Comparison of ENCODE assay signal across 16 cellular contexts in genomic region chr19:35042056-35042730, GRCh38. TPM values are rescaled to one million over a fixed set of nuclear protein-coding genes. Genes with fewer than 3 reads are reported as not detected.
DNase-seq lines count a peak whose midpoint lies in the region; ATAC-seq and TF ChIP-seq lines count a peak whose summit lies in the region.
"Had no signal": no experiment of that assay in that cellular context is flagged by ENCODE, and none has a peak within 500 bp of the region (broad histone marks: within the 10 kb centered on the region; RNA-seq: fewer than 3 reads in every experiment).

No MANE protein-coding gene starts in this region.

- H3K36me3 Mint-ChIP-seq in Calu3 (ENCODE audit: insufficient read depth, unreplicated experiment) = peaks cover 11% of the 10 kb centered on the region
- no peaks in the 10 kb centered on the region for H3K36me3 Mint-ChIP-seq in WTC11
- H3K36me3 Mint-ChIP-seq: IgD-negative memory B cell had no signal

- H3K4me3 ChIP-seq in left lung (peak overlapping the region in 1 of 2 donors; percentile 28), skeletal muscle tissue (ENCODE audit: low read length in 3 of 3) (peak overlapping the region in 1 of 3 donors; percentile 6), colonic mucosa (no peak overlapping the region)
- no peak overlapping the region for H3K4me3 ChIP-seq in effector memory CD4-positive, alpha-beta T cell (ENCODE audit: insufficient read depth, low read depth, low read length, poor library complexity, severe bottlenecking)

- POLR2A ChIA-PET in WTC11 (lab: Charles Lee) = interaction anchor here (1.0 kb wide), 1 partner anchor 14 kb away, joined by 3 read pairs; no protein-coding TSS in a partner anchor

- H3K27me3 ChIP-seq in left lung (peaks cover 0 to 25% of the 10 kb centered on the region in 2 donors), skeletal muscle tissue (ENCODE audit: control insufficient read depth in 3 of 3, insufficient read depth in 3 of 3, low read length in 3 of 3) (no peaks in the 10 kb centered on the region), colonic mucosa (peaks cover 4% of the 10 kb centered on the region)
- H3K27me3 ChIP-seq in effector memory CD4-positive, alpha-beta T cell (replicated peaks; ENCODE audit: control insufficient read depth, insufficient read depth, low read length, poor library complexity, severe bottlenecking) = no peaks in the 10 kb centered on the region

- no peaks in the 10 kb centered on the region for H3K9me3 ChIP-seq in left lung
- no peaks in the 10 kb centered on the region for H3K9me3 ChIP-seq in skeletal muscle tissue (ENCODE audit: control insufficient read depth in 3 of 3, low read length in 3 of 3)
- no peaks in the 10 kb centered on the region for H3K9me3 ChIP-seq in effector memory CD4-positive, alpha-beta T cell (ENCODE audit: control insufficient read depth, low read length)
- H3K9me3 ChIP-seq in colonic mucosa = no peaks in the 10 kb centered on the region

- CTCF ChIA-PET in Calu3 (lab: Charles Lee) = no interaction called here
- CTCF ChIA-PET in WTC11 (lab: Charles Lee) = interaction anchor here (0.6 to 1.6 kb wide), 9 partner anchors 11 to 203 kb away, joined by 3 to 9 read pairs (median 4); partner anchors contain the start of gene LGI4

- H3K4me1 ChIP-seq in left lung = peaks cover 18 to 51% of the 10 kb centered on the region in 2 donors
- peaks cover 57 to 87% (median 81%) of the 10 kb centered on the region in 3 donors for H3K4me1 ChIP-seq in skeletal muscle tissue (ENCODE audit: control insufficient read depth in 3 of 3, insufficient read depth in 3 of 3, low read length in 3 of 3)
- peaks cover 20% of the 10 kb centered on the region for H3K4me1 ChIP-seq in effector memory CD4-positive, alpha-beta T cell (ENCODE audit: control insufficient read depth, insufficient read depth, low read length, poor library complexity, severe bottlenecking)
- H3K4me1 ChIP-seq in colonic mucosa = no peaks in the 10 kb centered on the region

- H3K36me3 ChIP-seq in left lung (no peaks in the 10 kb centered on the region), skeletal muscle tissue (ENCODE audit: control insufficient read depth in 3 of 3, insufficient read depth in 3 of 3, low read length in 3 of 3) (peaks cover 4 to 8% (median 7%) of the 10 kb centered on the region in 3 donors), colonic mucosa (no peaks in the 10 kb centered on the region)
- no peaks in the 10 kb centered on the region for H3K36me3 ChIP-seq in effector memory CD4-positive, alpha-beta T cell (ENCODE audit: control insufficient read depth, insufficient read depth, low read length)

- intact Hi-C loops in Calu3 (cut with micrococcal nuclease; ENCODE audit: unreplicated experiment) = no loop called here
- intact Hi-C loops in left lung (cut with DNase I) = no loop called here
- intact Hi-C loops in colonic mucosa (cut with DNase I) = no loop called here

- H3K9ac ChIP-seq in skeletal muscle tissue (ENCODE audit: low read depth in 1 of 3, low read length in 3 of 3) = peak overlapping the region; percentile 70 to 85 (median 71)
- peak overlapping the region in 1 of 2 donors; percentile 24 for H3K9ac ChIP-seq in colonic mucosa (ENCODE audit: low read depth in 2 of 2, low read length in 2 of 2)

- no TSS peak for BruUV-seq in Calu3 (replicated peaks; lab: Mats Ljungman, UMichigan)

- no peak for DNase-seq in Calu3
- DNase-seq in WTC11 (ENCODE audit: low spot score) = no peak
- peak in 1 of 2 donors; percentile 68 for DNase-seq in left lung
- DNase-seq in SIG-M5 (lab: John Stamatoyannopoulos, UW) = no peak
- DNase-seq in effector memory CD4-positive, alpha-beta T cell = no peak
- DNase-seq in NCI-H526 (lab: John Stamatoyannopoulos, UW) = no peak
- no peak for DNase-seq in colonic mucosa
- DNase-seq: activated CD4-positive, alpha-beta T cell treated with anti-CD3 and anti-CD28 coated beads, Interleukin-2, amount 50 U/mL, for 1 hour; midbrain; NCI-H1417; retina had no signal

- H3K4me1 Mint-ChIP-seq in Calu3 (ENCODE audit: low read depth, unreplicated experiment) = peaks cover 33% of the 10 kb centered on the region
- H3K4me1 Mint-ChIP-seq in WTC11 = peaks cover 53% of the 10 kb centered on the region

- H3K27ac ChIP-seq in left lung (peak overlapping the region in 1 of 2 donors; percentile 63), skeletal muscle tissue (ENCODE audit: low read depth, low read length) (peak overlapping the region; percentile 96), colonic mucosa (no peak overlapping the region)
- no peak overlapping the region for H3K27ac ChIP-seq in effector memory CD4-positive, alpha-beta T cell (ENCODE audit: insufficient read depth, low read length, poor library complexity, severe bottlenecking)

- H3K27me3 Mint-ChIP-seq in Calu3 (ENCODE audit: unreplicated experiment) = no peaks in the 10 kb centered on the region
- no peaks in the 10 kb centered on the region for H3K27me3 Mint-ChIP-seq in WTC11 (ENCODE audit: low read depth)

- TF ChIP-seq CTCF in Calu3 (IDR thresholded peaks at IDR 0.05; ENCODE audit: unreplicated experiment) (no peak), WTC11 (IDR thresholded peaks at IDR 0.05) (no peak), left lung (IDR thresholded peaks at IDR 0.05) (no peak), colonic mucosa (IDR thresholded peaks at IDR 0.05) (no peak)

- H3K27ac Mint-ChIP-seq in Calu3 (ENCODE audit: unreplicated experiment) (peak overlapping the region; percentile 54), WTC11 (peak overlapping the region; percentile 51)
- H3K27ac Mint-ChIP-seq: CD14-positive monocyte, IgD-negative memory B cell had no signal

- H3K4me3 Mint-ChIP-seq in Calu3 (ENCODE audit: low read depth, unreplicated experiment) (peak overlapping the region; percentile 39), WTC11 (peak overlapping the region; percentile 67)

- ATAC-seq in WTC11 (no peak), left lung (peak; percentile 2)

- no peaks in the 10 kb centered on the region for H3K9me3 Mint-ChIP-seq in Calu3 (ENCODE audit: low read depth, unreplicated experiment)
- H3K9me3 Mint-ChIP-seq in WTC11 = no peaks in the 10 kb centered on the region
- H3K9me3 Mint-ChIP-seq: IgD-negative memory B cell had no signal

TF ChIP-seq in WTC11, 78 proteins besides CTCF, POLR2A, EP300 and RAD21:
- TF ChIP-seq HMGA2 (CRISPR knock-in tag; IDR thresholded peaks at IDR 0.05) (no peak), CBFB (CRISPR knock-in tag; IDR thresholded peaks at IDR 0.05; ENCODE audit: low read depth) (0 out of 2 replicates have a peak, but pooled peaks have one; percentile 7), EMX1 (CRISPR knock-in tag; IDR thresholded peaks at IDR 0.05) (no peak), NFATC4 (CRISPR knock-in tag; IDR thresholded peaks at IDR 0.05) (no peak), KAT7 (CRISPR knock-in tag; IDR thresholded peaks at IDR 0.05; ENCODE audit: borderline replicate concordance) (no peak)
- TF ChIP-seq, protein P1, sequence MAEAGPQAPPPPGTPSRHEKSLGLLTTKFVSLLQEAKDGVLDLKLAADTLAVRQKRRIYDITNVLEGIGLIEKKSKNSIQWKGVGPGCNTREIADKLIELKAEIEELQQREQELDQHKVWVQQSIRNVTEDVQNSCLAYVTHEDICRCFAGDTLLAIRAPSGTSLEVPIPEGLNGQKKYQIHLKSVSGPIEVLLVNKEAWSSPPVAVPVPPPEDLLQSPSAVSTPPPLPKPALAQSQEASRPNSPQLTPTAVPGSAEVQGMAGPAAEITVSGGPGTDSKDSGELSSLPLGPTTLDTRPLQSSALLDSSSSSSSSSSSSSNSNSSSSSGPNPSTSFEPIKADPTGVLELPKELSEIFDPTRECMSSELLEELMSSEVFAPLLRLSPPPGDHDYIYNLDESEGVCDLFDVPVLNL (CRISPR knock-in tag; IDR thresholded peaks at IDR 0.05; ENCODE audit: borderline replicate concordance, low read depth) = no peak

RNA-seq across cellular contexts. Expression of gene HPN, which starts 0.7 kb away (rescaled TPM):
- total RNA-seq in Calu3 (2022) (1.4 and 2.2 TPM in 2 replicates), WTC11 (2021) (20.8 to 35.5 TPM (median 34.6 TPM) in 3 replicates), left lung (10 to 100 TPM; 16.8 to 40.3 TPM), skeletal muscle tissue (0.52 TPM), colonic mucosa (1 to 10 TPM in 1 of 2 donors, under 1 TPM in 1; 0.27 to 1.0 TPM)
- total RNA-seq: NCI-H460; T-helper 1 cell treated with Interleukin-12 subunit alpha and Interleukin-12 subunit beta and Interleukin-4 antibody, amounts not matched to agents 30 ng/mL and 1 ng/mL, for 36 hours had no signal

RNA-seq across cellular contexts. Expression of gene SCN1B, which starts 11.9 kb away (rescaled TPM):
- total RNA-seq in Calu3 (2022) (1.4 and 2.1 TPM in 2 replicates), WTC11 (2021) (4.4 to 8.0 TPM (median 4.8 TPM) in 3 replicates), left lung (1 to 10 TPM; 7.7 to 9.7 TPM), skeletal muscle tissue (1.6 TPM), colonic mucosa (1 to 10 TPM; 1.8 to 2.1 TPM)

RNA-seq across cellular contexts. Expression of gene GRAMD1A, which starts 42.1 kb away (rescaled TPM):
- total RNA-seq in Calu3 (2022) (114 and 126 TPM in 2 replicates), WTC11 (2021) (235 to 389 TPM (median 236 TPM) in 3 replicates), left lung (100 to 1,000 TPM; 116 to 137 TPM), skeletal muscle tissue (17.7 TPM), colonic mucosa (10 to 100 TPM; 26.3 to 31.0 TPM)
